1 cellular context compared by ENCODE assay signal in the genomic region with DNA sequence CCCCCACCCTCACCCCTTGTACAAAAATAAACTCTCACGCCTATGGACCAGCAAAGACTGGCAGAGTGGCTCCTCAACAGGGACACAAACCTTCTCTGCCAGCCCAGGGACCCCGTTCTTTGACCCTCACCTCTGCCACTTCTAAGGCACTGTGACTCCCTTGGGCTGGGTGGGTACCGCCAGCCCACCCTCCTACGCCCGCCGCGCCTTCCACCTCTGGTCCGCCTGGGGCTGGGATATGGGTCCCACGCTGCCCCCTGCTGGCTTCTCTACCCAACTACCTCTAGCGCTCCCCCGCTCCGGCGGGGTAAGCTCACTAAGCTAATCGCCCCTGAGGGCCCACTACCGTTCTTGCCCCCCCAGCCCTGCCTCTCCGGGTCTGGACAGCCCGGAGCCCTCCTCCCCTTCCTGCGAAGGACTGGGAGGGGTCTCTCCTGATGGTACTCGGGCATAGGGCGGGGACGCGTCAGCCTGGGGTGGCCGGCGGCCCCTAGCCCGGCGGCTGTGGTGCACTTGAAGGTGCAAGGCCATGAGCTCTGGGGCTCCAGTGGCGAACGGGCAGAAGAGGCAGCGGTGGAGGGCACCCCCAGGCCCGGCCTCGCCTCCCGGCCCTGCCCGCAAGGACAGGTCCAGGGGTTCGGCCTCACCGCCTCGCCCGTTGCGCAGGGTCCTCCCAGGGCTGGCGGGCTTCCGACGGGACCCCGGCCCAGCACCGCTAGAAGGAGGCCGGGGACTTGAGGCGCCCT.
TF ChIP-seq lines count a peak whose summit lies in the region.

No MANE protein-coding gene starts in this region.

TF ChIP-seq in HepG2, 621 proteins besides CTCF, POLR2A, EP300 and RAD21 (continued from another document and continues in another):
- TF ChIP-seq, protein P1, sequence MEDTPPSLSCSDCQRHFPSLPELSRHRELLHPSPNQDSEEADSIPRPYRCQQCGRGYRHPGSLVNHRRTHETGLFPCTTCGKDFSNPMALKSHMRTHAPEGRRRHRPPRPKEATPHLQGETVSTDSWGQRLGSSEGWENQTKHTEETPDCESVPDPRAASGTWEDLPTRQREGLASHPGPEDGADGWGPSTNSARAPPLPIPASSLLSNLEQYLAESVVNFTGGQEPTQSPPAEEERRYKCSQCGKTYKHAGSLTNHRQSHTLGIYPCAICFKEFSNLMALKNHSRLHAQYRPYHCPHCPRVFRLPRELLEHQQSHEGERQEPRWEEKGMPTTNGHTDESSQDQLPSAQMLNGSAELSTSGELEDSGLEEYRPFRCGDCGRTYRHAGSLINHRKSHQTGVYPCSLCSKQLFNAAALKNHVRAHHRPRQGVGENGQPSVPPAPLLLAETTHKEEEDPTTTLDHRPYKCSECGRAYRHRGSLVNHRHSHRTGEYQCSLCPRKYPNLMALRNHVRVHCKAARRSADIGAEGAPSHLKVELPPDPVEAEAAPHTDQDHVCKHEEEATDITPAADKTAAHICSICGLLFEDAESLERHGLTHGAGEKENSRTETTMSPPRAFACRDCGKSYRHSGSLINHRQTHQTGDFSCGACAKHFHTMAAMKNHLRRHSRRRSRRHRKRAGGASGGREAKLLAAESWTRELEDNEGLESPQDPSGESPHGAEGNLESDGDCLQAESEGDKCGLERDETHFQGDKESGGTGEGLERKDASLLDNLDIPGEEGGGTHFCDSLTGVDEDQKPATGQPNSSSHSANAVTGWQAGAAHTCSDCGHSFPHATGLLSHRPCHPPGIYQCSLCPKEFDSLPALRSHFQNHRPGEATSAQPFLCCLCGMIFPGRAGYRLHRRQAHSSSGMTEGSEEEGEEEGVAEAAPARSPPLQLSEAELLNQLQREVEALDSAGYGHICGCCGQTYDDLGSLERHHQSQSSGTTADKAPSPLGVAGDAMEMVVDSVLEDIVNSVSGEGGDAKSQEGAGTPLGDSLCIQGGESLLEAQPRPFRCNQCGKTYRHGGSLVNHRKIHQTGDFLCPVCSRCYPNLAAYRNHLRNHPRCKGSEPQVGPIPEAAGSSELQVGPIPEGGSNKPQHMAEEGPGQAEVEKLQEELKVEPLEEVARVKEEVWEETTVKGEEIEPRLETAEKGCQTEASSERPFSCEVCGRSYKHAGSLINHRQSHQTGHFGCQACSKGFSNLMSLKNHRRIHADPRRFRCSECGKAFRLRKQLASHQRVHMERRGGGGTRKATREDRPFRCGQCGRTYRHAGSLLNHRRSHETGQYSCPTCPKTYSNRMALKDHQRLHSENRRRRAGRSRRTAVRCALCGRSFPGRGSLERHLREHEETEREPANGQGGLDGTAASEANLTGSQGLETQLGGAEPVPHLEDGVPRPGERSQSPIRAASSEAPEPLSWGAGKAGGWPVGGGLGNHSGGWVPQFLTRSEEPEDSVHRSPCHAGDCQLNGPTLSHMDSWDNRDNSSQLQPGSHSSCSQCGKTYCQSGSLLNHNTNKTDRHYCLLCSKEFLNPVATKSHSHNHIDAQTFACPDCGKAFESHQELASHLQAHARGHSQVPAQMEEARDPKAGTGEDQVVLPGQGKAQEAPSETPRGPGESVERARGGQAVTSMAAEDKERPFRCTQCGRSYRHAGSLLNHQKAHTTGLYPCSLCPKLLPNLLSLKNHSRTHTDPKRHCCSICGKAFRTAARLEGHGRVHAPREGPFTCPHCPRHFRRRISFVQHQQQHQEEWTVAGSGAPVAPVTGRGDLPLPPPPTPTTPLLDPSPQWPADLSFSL (CRISPR knock-in tag; IDR thresholded peaks at IDR 0.05): 0 out of 2 replicates have a peak, but pooled peaks have one; percentile 32
- TF ChIP-seq SPEN (CRISPR knock-in tag; IDR thresholded peaks at IDR 0.05; ENCODE audit: low read depth) (peak; percentile 59; the same call in 1 of the 2 replicates), HHEX (CRISPR knock-in tag; IDR thresholded peaks at IDR 0.05) (no peak), STAG1 (CRISPR knock-in tag; IDR thresholded peaks at IDR 0.05) (peak; percentile 57), NCOA5 (CRISPR knock-in tag; IDR thresholded peaks at IDR 0.05) (no peak), ATF7-NPFF (CRISPR knock-in tag; IDR thresholded peaks at IDR 0.05; ENCODE audit: low read depth) (peak; percentile 25; the same call in 1 of the 2 replicates), POLR2G (IDR thresholded peaks at IDR 0.05; ENCODE audit: low read depth, low read length) (peak; percentile 46), KAT2B (IDR thresholded peaks at IDR 0.05; ENCODE audit: borderline replicate concordance, low read depth, low read length) (no peak), PCBP1 (IDR thresholded peaks at IDR 0.05; ENCODE audit: borderline replicate concordance, low read depth, low read length) (peak; percentile 95), ZNF354B (CRISPR knock-in tag; IDR thresholded peaks at IDR 0.05) (no peak), RBFOX2 (IDR thresholded peaks at IDR 0.05; ENCODE audit: low read depth, low read length) (peak; percentile 87), ZMAT3 (CRISPR knock-in tag; conservative IDR thresholded peaks at IDR 0.05) (0 out of 2 replicates have a peak, but pooled peaks have one; percentile 28), ZMYM4 (CRISPR knock-in tag; IDR thresholded peaks at IDR 0.05) (peak; percentile 74; the same call in 1 of the 2 replicates), RBM39 (IDR thresholded peaks at IDR 0.05; ENCODE audit: low read depth, low read length, poor library complexity, severe bottlenecking) (peak; percentile 42), ZNF343 (CRISPR knock-in tag; IDR thresholded peaks at IDR 0.05) (peak; percentile 58; the same call in 1 of the 2 replicates), TAF1 (CRISPR knock-in tag; IDR thresholded peaks at IDR 0.05) (0 out of 2 replicates have a peak, but pooled peaks have one; percentile 14), TMF1 (CRISPR knock-in tag; IDR thresholded peaks at IDR 0.05; ENCODE audit: low read depth) (no peak), CREM (IDR thresholded peaks at IDR 0.05) (no peak), CREM (CRISPR knock-in tag; IDR thresholded peaks at IDR 0.05) (no peak), POLR2AphosphoS5 (IDR thresholded peaks at IDR 0.05; ENCODE audit: low read depth, low read length) (peak; percentile 52; the same call in 1 of the 2 replicates), FOXA1 (IDR thresholded peaks at IDR 0.05) (no peak), FOXA1 (CRISPR knock-in tag; IDR thresholded peaks at IDR 0.05) (0 out of 2 replicates have a peak, but pooled peaks have one; percentile 14), ONECUT2 (CRISPR knock-in tag; IDR thresholded peaks at IDR 0.05) (0 out of 2 replicates have a peak, but pooled peaks have one; percentile 32)
- TF ChIP-seq, protein P2, sequence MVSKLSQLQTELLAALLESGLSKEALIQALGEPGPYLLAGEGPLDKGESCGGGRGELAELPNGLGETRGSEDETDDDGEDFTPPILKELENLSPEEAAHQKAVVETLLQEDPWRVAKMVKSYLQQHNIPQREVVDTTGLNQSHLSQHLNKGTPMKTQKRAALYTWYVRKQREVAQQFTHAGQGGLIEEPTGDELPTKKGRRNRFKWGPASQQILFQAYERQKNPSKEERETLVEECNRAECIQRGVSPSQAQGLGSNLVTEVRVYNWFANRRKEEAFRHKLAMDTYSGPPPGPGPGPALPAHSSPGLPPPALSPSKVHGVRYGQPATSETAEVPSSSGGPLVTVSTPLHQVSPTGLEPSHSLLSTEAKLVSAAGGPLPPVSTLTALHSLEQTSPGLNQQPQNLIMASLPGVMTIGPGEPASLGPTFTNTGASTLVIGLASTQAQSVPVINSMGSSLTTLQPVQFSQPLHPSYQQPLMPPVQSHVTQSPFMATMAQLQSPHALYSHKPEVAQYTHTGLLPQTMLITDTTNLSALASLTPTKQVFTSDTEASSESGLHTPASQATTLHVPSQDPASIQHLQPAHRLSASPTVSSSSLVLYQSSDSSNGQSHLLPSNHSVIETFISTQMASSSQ (IDR thresholded peaks at IDR 0.05; ENCODE audit: low read depth): no peak
- TF ChIP-seq, protein P2 (CRISPR knock-in tag; IDR thresholded peaks at IDR 0.05; ENCODE audit: borderline replicate concordance): no peak
- TF ChIP-seq, protein P3, sequence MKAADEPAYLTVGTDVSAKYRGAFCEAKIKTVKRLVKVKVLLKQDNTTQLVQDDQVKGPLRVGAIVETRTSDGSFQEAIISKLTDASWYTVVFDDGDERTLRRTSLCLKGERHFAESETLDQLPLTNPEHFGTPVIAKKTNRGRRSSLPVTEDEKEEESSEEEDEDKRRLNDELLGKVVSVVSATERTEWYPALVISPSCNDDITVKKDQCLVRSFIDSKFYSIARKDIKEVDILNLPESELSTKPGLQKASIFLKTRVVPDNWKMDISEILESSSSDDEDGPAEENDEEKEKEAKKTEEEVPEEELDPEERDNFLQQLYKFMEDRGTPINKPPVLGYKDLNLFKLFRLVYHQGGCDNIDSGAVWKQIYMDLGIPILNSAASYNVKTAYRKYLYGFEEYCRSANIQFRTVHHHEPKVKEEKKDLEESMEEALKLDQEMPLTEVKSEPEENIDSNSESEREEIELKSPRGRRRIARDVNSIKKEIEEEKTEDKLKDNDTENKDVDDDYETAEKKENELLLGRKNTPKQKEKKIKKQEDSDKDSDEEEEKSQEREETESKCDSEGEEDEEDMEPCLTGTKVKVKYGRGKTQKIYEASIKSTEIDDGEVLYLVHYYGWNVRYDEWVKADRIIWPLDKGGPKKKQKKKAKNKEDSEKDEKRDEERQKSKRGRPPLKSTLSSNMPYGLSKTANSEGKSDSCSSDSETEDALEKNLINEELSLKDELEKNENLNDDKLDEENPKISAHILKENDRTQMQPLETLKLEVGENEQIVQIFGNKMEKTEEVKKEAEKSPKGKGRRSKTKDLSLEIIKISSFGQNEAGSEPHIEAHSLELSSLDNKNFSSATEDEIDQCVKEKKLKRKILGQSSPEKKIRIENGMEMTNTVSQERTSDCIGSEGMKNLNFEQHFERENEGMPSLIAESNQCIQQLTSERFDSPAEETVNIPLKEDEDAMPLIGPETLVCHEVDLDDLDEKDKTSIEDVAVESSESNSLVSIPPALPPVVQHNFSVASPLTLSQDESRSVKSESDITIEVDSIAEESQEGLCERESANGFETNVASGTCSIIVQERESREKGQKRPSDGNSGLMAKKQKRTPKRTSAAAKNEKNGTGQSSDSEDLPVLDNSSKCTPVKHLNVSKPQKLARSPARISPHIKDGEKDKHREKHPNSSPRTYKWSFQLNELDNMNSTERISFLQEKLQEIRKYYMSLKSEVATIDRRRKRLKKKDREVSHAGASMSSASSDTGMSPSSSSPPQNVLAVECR (CRISPR knock-in tag; IDR thresholded peaks at IDR 0.05; ENCODE audit: borderline replicate concordance): 0 out of 2 replicates have a peak, but pooled peaks have one; percentile 27
- TF ChIP-seq, protein P4, sequence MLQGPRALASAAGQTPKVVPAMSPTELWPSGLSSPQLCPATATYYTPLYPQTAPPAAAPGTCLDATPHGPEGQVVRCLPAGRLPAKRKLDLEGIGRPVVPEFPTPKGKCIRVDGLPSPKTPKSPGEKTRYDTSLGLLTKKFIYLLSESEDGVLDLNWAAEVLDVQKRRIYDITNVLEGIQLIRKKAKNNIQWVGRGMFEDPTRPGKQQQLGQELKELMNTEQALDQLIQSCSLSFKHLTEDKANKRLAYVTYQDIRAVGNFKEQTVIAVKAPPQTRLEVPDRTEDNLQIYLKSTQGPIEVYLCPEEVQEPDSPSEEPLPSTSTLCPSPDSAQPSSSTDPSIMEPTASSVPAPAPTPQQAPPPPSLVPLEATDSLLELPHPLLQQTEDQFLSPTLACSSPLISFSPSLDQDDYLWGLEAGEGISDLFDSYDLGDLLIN (CRISPR knock-in tag; IDR thresholded peaks at IDR 0.05; ENCODE audit: borderline replicate concordance): no peak
- TF ChIP-seq, protein P5, sequence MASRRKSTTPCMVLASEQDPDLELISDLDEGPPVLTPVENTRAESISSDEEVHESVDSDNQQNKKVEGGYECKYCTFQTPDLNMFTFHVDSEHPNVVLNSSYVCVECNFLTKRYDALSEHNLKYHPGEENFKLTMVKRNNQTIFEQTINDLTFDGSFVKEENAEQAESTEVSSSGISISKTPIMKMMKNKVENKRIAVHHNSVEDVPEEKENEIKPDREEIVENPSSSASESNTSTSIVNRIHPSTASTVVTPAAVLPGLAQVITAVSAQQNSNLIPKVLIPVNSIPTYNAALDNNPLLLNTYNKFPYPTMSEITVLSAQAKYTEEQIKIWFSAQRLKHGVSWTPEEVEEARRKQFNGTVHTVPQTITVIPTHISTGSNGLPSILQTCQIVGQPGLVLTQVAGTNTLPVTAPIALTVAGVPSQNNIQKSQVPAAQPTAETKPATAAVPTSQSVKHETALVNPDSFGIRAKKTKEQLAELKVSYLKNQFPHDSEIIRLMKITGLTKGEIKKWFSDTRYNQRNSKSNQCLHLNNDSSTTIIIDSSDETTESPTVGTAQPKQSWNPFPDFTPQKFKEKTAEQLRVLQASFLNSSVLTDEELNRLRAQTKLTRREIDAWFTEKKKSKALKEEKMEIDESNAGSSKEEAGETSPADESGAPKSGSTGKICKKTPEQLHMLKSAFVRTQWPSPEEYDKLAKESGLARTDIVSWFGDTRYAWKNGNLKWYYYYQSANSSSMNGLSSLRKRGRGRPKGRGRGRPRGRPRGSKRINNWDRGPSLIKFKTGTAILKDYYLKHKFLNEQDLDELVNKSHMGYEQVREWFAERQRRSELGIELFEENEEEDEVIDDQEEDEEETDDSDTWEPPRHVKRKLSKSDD (CRISPR knock-in tag; IDR thresholded peaks at IDR 0.05; ENCODE audit: low read depth): 0 out of 2 replicates have a peak, but pooled peaks have one; percentile 29
- TF ChIP-seq, protein P6, sequence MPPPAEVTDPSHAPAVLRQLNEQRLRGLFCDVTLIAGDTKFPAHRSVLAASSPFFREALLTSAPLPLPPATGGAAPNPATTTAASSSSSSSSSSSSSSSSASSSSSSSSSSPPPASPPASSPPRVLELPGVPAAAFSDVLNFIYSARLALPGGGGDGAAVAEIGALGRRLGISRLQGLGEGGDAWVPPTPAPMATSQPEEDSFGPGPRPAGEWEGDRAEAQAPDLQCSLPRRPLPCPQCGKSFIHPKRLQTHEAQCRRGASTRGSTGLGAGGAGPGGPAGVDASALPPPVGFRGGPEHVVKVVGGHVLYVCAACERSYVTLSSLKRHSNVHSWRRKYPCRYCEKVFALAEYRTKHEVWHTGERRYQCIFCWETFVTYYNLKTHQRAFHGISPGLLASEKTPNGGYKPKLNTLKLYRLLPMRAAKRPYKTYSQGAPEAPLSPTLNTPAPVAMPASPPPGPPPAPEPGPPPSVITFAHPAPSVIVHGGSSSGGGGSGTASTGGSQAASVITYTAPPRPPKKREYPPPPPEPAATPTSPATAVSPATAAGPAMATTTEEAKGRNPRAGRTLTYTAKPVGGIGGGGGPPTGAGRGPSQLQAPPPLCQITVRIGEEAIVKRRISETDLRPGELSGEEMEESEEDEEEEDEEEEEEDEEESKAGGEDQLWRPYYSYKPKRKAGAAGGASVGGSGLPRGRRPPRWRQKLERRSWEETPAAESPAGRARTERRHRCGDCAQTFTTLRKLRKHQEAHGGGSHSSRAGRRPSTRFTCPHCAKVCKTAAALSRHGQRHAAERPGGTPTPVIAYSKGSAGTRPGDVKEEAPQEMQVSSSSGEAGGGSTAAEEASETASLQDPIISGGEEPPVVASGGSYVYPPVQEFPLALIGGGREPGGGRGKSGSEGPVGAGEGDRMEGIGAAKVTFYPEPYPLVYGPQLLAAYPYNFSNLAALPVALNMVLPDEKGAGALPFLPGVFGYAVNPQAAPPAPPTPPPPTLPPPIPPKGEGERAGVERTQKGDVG (CRISPR knock-in tag; IDR thresholded peaks at IDR 0.05; ENCODE audit: borderline replicate concordance): peak; percentile 95; the same call in 1 of the 2 replicates
